In genomic region chr9:101367323-101367722, GRCh38 we compare ENCODE assay signal across 24 cellular contexts. TPM values are rescaled to one million over a fixed set of nuclear protein-coding genes. Genes with fewer than 3 reads are reported as not detected.
A peak's percentile ranks its signal among the peaks of the same experiment; 100 is the strongest.
DNase-seq lines count a peak whose midpoint lies in the region; ATAC-seq, FAIRE-seq and TF ChIP-seq lines count a peak whose summit lies in the region.
"Had no signal": no experiment of that assay in that cellular context is flagged by ENCODE, and none has a peak within 500 bp of the region (broad histone marks: within the 10 kb centered on the region; RNA-seq: fewer than 3 reads in every experiment).

No MANE protein-coding gene starts in this region.

- H2AFZ ChIP-seq in K562 (ENCODE audit: low read depth, low read length): peak overlapping the region; percentile 60
- H2AFZ ChIP-seq in hepatocyte: no peak overlapping the region

- peak overlapping the region; percentile 58 for H3K27ac ChIP-seq in K562 (ENCODE audit: extremely low read depth, low read depth, low read length)
- peak overlapping the region; percentile 63 for H3K27ac ChIP-seq in hepatocyte
- no peak overlapping the region for H3K27ac ChIP-seq in lower lobe of right lung
- H3K27ac ChIP-seq in WERI-Rb-1: no peak overlapping the region
- H3K27ac ChIP-seq: BLaER1, C4-2B had no signal

- CTCF ChIA-PET in K562 (lab: Yijun Ruan, JAX; ENCODE audit: low intra/inter-chr PET ratio): no interaction called here

- POLR2A ChIA-PET in K562 (lab: Yijun Ruan, JAX): no interaction called here

- no peak for TF ChIP-seq EP300 in K562 (IDR thresholded peaks at IDR 0.05; ENCODE audit: low read length)

- ATAC-seq in K562 (peak; percentile 63), lower lobe of right lung (no peak), GM18870 (IDR thresholded peaks at IDR 0.05; ENCODE audit: unreplicated experiment) (no peak)
- ATAC-seq: CD8-positive, alpha-beta T cell had no signal

- no peaks in the 10 kb centered on the region for H3K9me2 ChIP-seq in hepatocyte (replicated peaks; ENCODE audit: insufficient read depth)

- in situ Hi-C loops in K562 (cut with MboI): no loop called here

- BruUV-seq in K562 (replicated peaks; lab: Mats Ljungman, UMichigan): no TSS peak

- no peaks in the 10 kb centered on the region for H3K36me3 ChIP-seq in K562 (ENCODE audit: control insufficient read depth, insufficient read depth, low read length)
- no peaks in the 10 kb centered on the region for H3K36me3 ChIP-seq in hepatocyte (replicated peaks; ENCODE audit: insufficient read depth, low read depth)
- H3K36me3 ChIP-seq in lower lobe of right lung: no peaks in the 10 kb centered on the region
- no peaks in the 10 kb centered on the region for H3K36me3 ChIP-seq in WERI-Rb-1
- H3K36me3 ChIP-seq: BLaER1 had no signal

- H3K9me3 ChIP-seq in K562 (replicated peaks; ENCODE audit: control insufficient read depth, insufficient read depth, low read depth, low read length) (no peaks in the 10 kb centered on the region), hepatocyte (ENCODE audit: low read depth) (no peaks in the 10 kb centered on the region), lower lobe of right lung (no peaks in the 10 kb centered on the region), WERI-Rb-1 (ENCODE audit: severe bottlenecking) (no peaks in the 10 kb centered on the region)
- H3K9me3 ChIP-seq: BLaER1 had no signal

- no peak for DNase-seq in H54 (ENCODE audit: insufficient read length, low spot score)
- peak in 1 of 4 experiments; percentile 58 for DNase-seq in K562 (ENCODE audit: extremely low read depth in 1 of 4, low spot score in 3 of 4)
- DNase-seq in hepatocyte (ENCODE audit: low spot score): no peak
- DNase-seq in lower lobe of right lung: no peak
- DNase-seq in WERI-Rb-1: no peak
- DNase-seq in NCI-H1436 treated with DMSO at 0.1 percent for 48 hours (lab: John Stamatoyannopoulos, UW): no peak
- DNase-seq: Calu3; CD4-positive, CD25-positive, alpha-beta regulatory T cell; CD8-positive, alpha-beta T cell; DMS53; DMS79 treated with DMSO at 0.1 percent for 48 hours; GF-D8; GOT3; H7; HCEC 1CT had no signal

- no peaks in the 10 kb centered on the region for H3K79me2 ChIP-seq in K562 (ENCODE audit: control insufficient read depth, insufficient read depth, low read length)
- H3K79me2 ChIP-seq in hepatocyte: no peaks in the 10 kb centered on the region

- H3K27me3 ChIP-seq in K562 (ENCODE audit: control insufficient read depth in 2 of 2, insufficient read depth in 2 of 2, low read length in 2 of 2) (no peaks in the 10 kb centered on the region), hepatocyte (no peaks in the 10 kb centered on the region), lower lobe of right lung (ENCODE audit: low read depth) (no peaks in the 10 kb centered on the region), WERI-Rb-1 (ENCODE audit: insufficient read depth, low read depth, severe bottlenecking) (no peaks in the 10 kb centered on the region)
- H3K27me3 ChIP-seq: BLaER1 had no signal

- no peaks in the 10 kb centered on the region for H4K20me1 ChIP-seq in K562 (replicated peaks; ENCODE audit: control insufficient read depth, insufficient read depth, low read length)
- H4K20me1 ChIP-seq in hepatocyte (ENCODE audit: insufficient read depth, poor library complexity, severe bottlenecking): no peaks in the 10 kb centered on the region
- H4K20me1 ChIP-seq: BLaER1 had no signal

- H3K4me2 ChIP-seq in K562 (ENCODE audit: insufficient read depth, low read length): no peak overlapping the region; the same call in 1 of the 2 replicates
- peak overlapping the region; percentile 61 for H3K4me2 ChIP-seq in hepatocyte

- intact Hi-C loops in K562 (cut with micrococcal nuclease): no loop called here
- intact Hi-C loops in lower lobe of right lung (cut with DNase I): no loop called here

- peak overlapping the region in 1 of 2 experiments; percentile 13; a peak in 1 of 4 replicates for H3K9ac ChIP-seq in K562 (ENCODE audit: insufficient read depth in 1 of 2, low read depth in 2 of 2, low read length in 2 of 2)
- H3K9ac ChIP-seq: BLaER1 had no signal

- TF ChIP-seq CTCF in K562 (IDR thresholded peaks at IDR 0.05 in 2 of 3, conservative IDR thresholded peaks at IDR 0.05 in 1 of 3; ENCODE audit: insufficient read depth in 2 of 3, low read depth in 1 of 3, low read length in 3 of 3) (no peak), hepatocyte (IDR thresholded peaks at IDR 0.05; ENCODE audit: poor library complexity) (no peak), lower lobe of right lung (IDR thresholded peaks at IDR 0.05) (no peak), WERI-Rb-1 (IDR thresholded peaks at IDR 0.05; ENCODE audit: low read depth, low read length) (no peak)

- TF ChIP-seq POLR2A in H54 (IDR thresholded peaks at IDR 0.05; ENCODE audit: low read depth, low read length) (no peak), K562 (conservative IDR thresholded peaks at IDR 0.05) (no peak)

- FAIRE-seq in H54 (lab: Jason Lieb, UNC): peak; percentile 68
- peak; percentile 51 for FAIRE-seq in K562 (lab: Jason Lieb, UNC)
- FAIRE-seq: GM12891, GM18507 had no signal

- H3K4me1 ChIP-seq in K562 (replicated peaks in 1 of 2; ENCODE audit: control insufficient read depth in 2 of 2, insufficient read depth in 2 of 2, low read length in 2 of 2) (peaks cover 21 to 56% of the 10 kb centered on the region in 2 experiments), hepatocyte (ENCODE audit: insufficient read depth) (peaks cover 9% of the 10 kb centered on the region), lower lobe of right lung (no peaks in the 10 kb centered on the region)

- H3K9me1 ChIP-seq in K562 (ENCODE audit: control insufficient read depth, insufficient read depth, low read length): no peaks in the 10 kb centered on the region

- 0% methylated on average over 3 of the region's 3 CpGs for WGBS in K562 (ENCODE audit: insufficient coverage, low coverage, missing lambda C conversion rate)
- WGBS in hepatocyte (ENCODE audit: low lambda C conversion rate, missing lambda C conversion rate): 88% methylated on average over 3 of the region's 3 CpGs

- H3K4me3 ChIP-seq in K562 (no peak overlapping the region), hepatocyte (no peak overlapping the region), lower lobe of right lung (no peak overlapping the region), WERI-Rb-1 (ENCODE audit: low read depth, low read length) (no peak overlapping the region)
- H3K4me3 ChIP-seq: BLaER1 had no signal

- no peak for TF ChIP-seq RAD21 in K562 (CRISPR knock-in tag; conservative IDR thresholded peaks at IDR 0.05 in 1 of 2, IDR thresholded peaks at IDR 0.05 in 1 of 2)

RNA-seq across cellular contexts. Expression of gene BAAT, which starts 17.5 kb away (rescaled TPM):
- total RNA-seq in K562 (2011; cell fraction: chromatin; rRNA removed; ENCODE audit: low replicate concordance): 0.32 and 0.49 TPM in 2 replicates
- 0.17 and 0.39 TPM in 2 replicates for total RNA-seq in K562 (2011; cell fraction: nucleolus; rRNA removed)
- 0.22 and 0.46 TPM in 2 replicates for total RNA-seq in K562 (2011; cell fraction: nucleoplasm; rRNA removed)
- 0.24 and 0.32 TPM in 2 replicates for total RNA-seq in K562 (2014; rRNA removed)
- 0.26 and 0.40 TPM in 2 replicates for total RNA-seq in K562 (2014; rRNA removed; fragmentation: Illumina TruSeq; extraction: Trizol)
- total RNA-seq in K562 (2015; rRNA removed; fragmentation: Illumina TruSeq; extraction: Trizol): 0.25 and 0.26 TPM in 2 replicates
- total RNA-seq in K562 (2021): 0.27 and 0.36 TPM in 2 replicates
- 0.17 and 0.23 TPM in 2 replicates for polyA plus RNA-seq in K562 (2011; rRNA removed)
- 0.04 and 0.22 TPM in 2 replicates for polyA plus RNA-seq in K562 (2011; cell fraction: cytosol; rRNA removed)
- polyA plus RNA-seq in K562 (2011; cell fraction: nucleus; rRNA removed): 0.28 and 0.67 TPM in 2 replicates
- 0.15 and 0.16 TPM in 2 replicates for polyA plus RNA-seq in K562 (2012)
- polyA plus RNA-seq in K562 (2014; fragmentation: Illumina TruSeq; extraction: Trizol): 0.25 and 0.33 TPM in 2 replicates
- polyA plus RNA-seq in K562 (2014; fragmentation: Nextera tagmentation; extraction: Ambion mirVana): under 1 TPM; 0.53 to 0.76 TPM
- polyA plus RNA-seq in K562 (2014; rRNA removed): 0.28 and 0.88 TPM in 2 replicates
- polyA minus RNA-seq in K562 (2011; rRNA and poly(A)+ RNA removed): 0.14 and 0.15 TPM in 2 replicates
- not detected in 2 replicates for polyA minus RNA-seq in K562 (2011; cell fraction: cytosol; rRNA and poly(A)+ RNA removed)
- polyA minus RNA-seq in K562 (2011; cell fraction: nucleus; rRNA and poly(A)+ RNA removed): 0.13 and 0.22 TPM in 2 replicates
- 41.8 and 45.2 TPM in 2 replicates for total RNA-seq in hepatocyte
- polyA plus RNA-seq in hepatocyte: 13.8 and 19.8 TPM in 2 replicates
- total RNA-seq in lower lobe of right lung: not detected
- total RNA-seq: A172; B cell; CD8-positive, alpha-beta T cell; G401 had no signal
- polyA plus RNA-seq: AG04450 had no signal

RNA-seq across cellular contexts. Expression of gene MRPL50, which starts 31.1 kb away (rescaled TPM):
- total RNA-seq in K562 (2011; cell fraction: chromatin; rRNA removed; ENCODE audit: low replicate concordance): 5.5 and 17.9 TPM in 2 replicates
- total RNA-seq in K562 (2011; cell fraction: nucleolus; rRNA removed): 3.6 and 3.8 TPM in 2 replicates
- total RNA-seq in K562 (2011; cell fraction: nucleoplasm; rRNA removed): 13.2 and 25.3 TPM in 2 replicates
- total RNA-seq in K562 (2014; rRNA removed): 17.5 and 21.8 TPM in 2 replicates
- 37.5 and 42.5 TPM in 2 replicates for total RNA-seq in K562 (2014; rRNA removed; fragmentation: Illumina TruSeq; extraction: Trizol)
- 34.0 and 37.4 TPM in 2 replicates for total RNA-seq in K562 (2015; rRNA removed; fragmentation: Illumina TruSeq; extraction: Trizol)
- total RNA-seq in K562 (2021): 19.7 and 21.9 TPM in 2 replicates
- 34.4 and 46.7 TPM in 2 replicates for polyA plus RNA-seq in K562 (2011; rRNA removed)
- polyA plus RNA-seq in K562 (2011; cell fraction: cytosol; rRNA removed): 7.0 and 16.5 TPM in 2 replicates
- polyA plus RNA-seq in K562 (2011; cell fraction: nucleus; rRNA removed): 13.0 and 22.6 TPM in 2 replicates
- 10.1 and 18.7 TPM in 2 replicates for polyA plus RNA-seq in K562 (2012)
- polyA plus RNA-seq in K562 (2014; fragmentation: Illumina TruSeq; extraction: Trizol): 31.9 and 36.9 TPM in 2 replicates
- 100 to 1,000 TPM in 1 of 2 experiments, 10 to 100 TPM in 1; 80.1 to 107 TPM for polyA plus RNA-seq in K562 (2014; fragmentation: Nextera tagmentation; extraction: Ambion mirVana)
- polyA plus RNA-seq in K562 (2014; rRNA removed): 20.4 and 26.8 TPM in 2 replicates
- 11.0 and 14.4 TPM in 2 replicates for polyA minus RNA-seq in K562 (2011; rRNA and poly(A)+ RNA removed)
- 3.0 and 3.5 TPM in 2 replicates for polyA minus RNA-seq in K562 (2011; cell fraction: cytosol; rRNA and poly(A)+ RNA removed)
- polyA minus RNA-seq in K562 (2011; cell fraction: nucleus; rRNA and poly(A)+ RNA removed): 9.3 and 20.3 TPM in 2 replicates
- 22.8 and 24.1 TPM in 2 replicates for total RNA-seq in hepatocyte
- polyA plus RNA-seq in hepatocyte: 23.1 and 23.7 TPM in 2 replicates
- 10.9 TPM for total RNA-seq in lower lobe of right lung

RNA-seq across cellular contexts. Expression of gene ZNF189, which starts 31.3 kb away (rescaled TPM):
- total RNA-seq in K562 (2011; cell fraction: chromatin; rRNA removed; ENCODE audit: low replicate concordance): 6.8 and 22.2 TPM in 2 replicates
- 4.7 and 6.1 TPM in 2 replicates for total RNA-seq in K562 (2011; cell fraction: nucleolus; rRNA removed)
- total RNA-seq in K562 (2011; cell fraction: nucleoplasm; rRNA removed): 7.3 and 9.5 TPM in 2 replicates
- total RNA-seq in K562 (2014; rRNA removed) (6.1 and 6.3 TPM in 2 replicates), K562 (2014; rRNA removed; fragmentation: Illumina TruSeq; extraction: Trizol) (12.8 and 13.7 TPM in 2 replicates), K562 (2015; rRNA removed; fragmentation: Illumina TruSeq; extraction: Trizol) (15.3 and 15.6 TPM in 2 replicates), K562 (2021) (7.4 and 8.5 TPM in 2 replicates), hepatocyte (50.0 and 60.3 TPM in 2 replicates), lower lobe of right lung (20.7 TPM)
- polyA plus RNA-seq in K562 (2011; rRNA removed) (4.7 and 6.0 TPM in 2 replicates), K562 (2014; fragmentation: Illumina TruSeq; extraction: Trizol) (9.0 and 10.7 TPM in 2 replicates), K562 (2014; fragmentation: Nextera tagmentation; extraction: Ambion mirVana) (1 to 10 TPM; 2.4 to 3.5 TPM), K562 (2014; rRNA removed) (6.4 TPM in 2 replicates), hepatocyte (11.1 and 13.6 TPM in 2 replicates)
- polyA plus RNA-seq in K562 (2011; cell fraction: cytosol; rRNA removed): 0.76 and 2.4 TPM in 2 replicates
- polyA plus RNA-seq in K562 (2011; cell fraction: nucleus; rRNA removed): 5.0 and 5.7 TPM in 2 replicates
- 5.9 and 7.2 TPM in 2 replicates for polyA plus RNA-seq in K562 (2012)
- polyA minus RNA-seq in K562 (2011; rRNA and poly(A)+ RNA removed): 10.9 and 16.2 TPM in 2 replicates
- polyA minus RNA-seq in K562 (2011; cell fraction: cytosol; rRNA and poly(A)+ RNA removed): 2.3 and 3.6 TPM in 2 replicates
- 9.2 and 19.4 TPM in 2 replicates for polyA minus RNA-seq in K562 (2011; cell fraction: nucleus; rRNA and poly(A)+ RNA removed)

Comparison
In these comparisons a context has a peak if more than half of its experiments do, and no peak if none do; other contexts are left out.
1. H3K27ac ChIP-seq: peak in K562 (single experiment) and hepatocyte (single experiment); none in lower lobe of right lung (single experiment) and WERI-Rb-1 (single experiment).
2. RNA of gene BAAT, which starts 17.5 kb away (total RNA-seq): 41.8 to 45.2 TPM in hepatocyte; 0.17 to 0.49 TPM in K562 and not detected in lower lobe of right lung (single experiment); every median in the first group is over 10 times any median in the second.